9 cellular contexts compared by ENCODE assay signal in the genomic region with DNA sequence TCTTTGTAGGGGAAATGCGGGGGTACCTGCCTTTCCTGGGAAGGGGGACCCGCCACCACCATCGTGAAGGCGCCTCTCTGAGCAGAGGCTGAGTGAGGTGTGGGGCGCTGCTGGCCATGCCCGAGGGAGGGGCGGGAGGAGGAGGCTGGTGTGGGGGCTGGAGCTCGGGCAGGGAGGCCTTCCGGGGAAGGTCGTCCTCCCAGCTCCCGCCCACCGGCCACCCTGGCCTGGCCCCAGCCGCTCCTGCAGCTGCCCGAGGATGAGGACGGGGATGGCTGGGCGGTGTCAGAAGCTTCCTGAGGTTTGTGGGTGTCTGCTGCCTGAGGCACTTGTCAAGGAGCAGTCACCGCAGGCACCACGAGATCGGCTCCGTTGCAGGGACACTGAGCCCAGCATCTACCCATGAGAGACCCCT. TPM values are rescaled to one million over a fixed set of nuclear protein-coding genes. Genes with fewer than 3 reads are reported as not detected.
A peak's percentile ranks its signal among the peaks of the same experiment; 100 is the strongest.
DNase-seq lines count a peak whose midpoint lies in the region; ATAC-seq, FAIRE-seq and TF ChIP-seq lines count a peak whose summit lies in the region.
"Had no signal": no experiment of that assay in that cellular context is flagged by ENCODE, and none has a peak within 500 bp of the region (broad histone marks: within the 10 kb centered on the region; RNA-seq: fewer than 3 reads in every experiment).

No MANE protein-coding gene starts in this region.

- TF ChIP-seq CTCF in astrocyte (IDR thresholded peaks at IDR 0.05; ENCODE audit: insufficient read depth, low read depth, low read length) (no peak), spleen (IDR thresholded peaks at IDR 0.05 in 8 of 11, conservative IDR thresholded peaks at IDR 0.05 in 3 of 11) (no peak)

- H3K4me1 ChIP-seq in astrocyte (ENCODE audit: insufficient read depth, low read length) (peaks cover 5% of the 10 kb centered on the region), spleen (peaks cover 50 to 100% (median 87%) of the 10 kb centered on the region in 6 donors)

- DNase-seq in HT-29 (ENCODE audit: low spot score) = peak; percentile 66
- no peak for DNase-seq in astrocyte (ENCODE audit: low read depth)
- DNase-seq in kidney tubule cell (ENCODE audit: low spot score) = peak; percentile 46
- DNase-seq in spleen = no peak
- DNase-seq in stimulated activated CD4-positive, alpha-beta T cell treated with anti-CD3 and anti-CD28 coated beads, Interleukin-2, amount 100 ng/mL, for 48 hours = no peak
- DNase-seq in mucosa of gallbladder (ENCODE audit: low spot score) = no peak
- DNase-seq: NCI-H446 had no signal

- H4K20me1 ChIP-seq in astrocyte (ENCODE audit: insufficient read depth, low read length) = peaks cover 3% of the 10 kb centered on the region

- peak overlapping the region; percentile 34 for H2AFZ ChIP-seq in astrocyte (ENCODE audit: low read depth, low read length)

- H3K4me1 Mint-ChIP-seq in astrocyte (ENCODE audit: low read depth, unreplicated experiment) = peaks cover 10% of the 10 kb centered on the region

- no peaks in the 10 kb centered on the region for H3K27me3 Mint-ChIP-seq in astrocyte (ENCODE audit: low read depth, unreplicated experiment)

- H3K9me3 Mint-ChIP-seq in astrocyte (ENCODE audit: unreplicated experiment) = no peaks in the 10 kb centered on the region

- no peak overlapping the region for H3K9ac ChIP-seq in astrocyte (ENCODE audit: low read length)

- no peaks in the 10 kb centered on the region for H3K27me3 ChIP-seq in astrocyte (ENCODE audit: insufficient read depth, low read length)
- H3K27me3 ChIP-seq in spleen (replicated peaks in 1 of 7) = no peaks in the 10 kb centered on the region

- peak overlapping the region; percentile 80 for H3K27ac Mint-ChIP-seq in astrocyte (ENCODE audit: unreplicated experiment)

- no peak for FAIRE-seq in astrocyte (lab: Jason Lieb, UNC)

- no peak overlapping the region for H3K27ac ChIP-seq in astrocyte (ENCODE audit: low read depth, low read length)
- H3K27ac ChIP-seq in spleen = peak overlapping the region; percentile 72 to 99 (median 85)

- TF ChIP-seq POLR2A in spleen (IDR thresholded peaks at IDR 0.05) = no peak

- H3K36me3 ChIP-seq in astrocyte (ENCODE audit: insufficient read depth, low read length) = no peaks in the 10 kb centered on the region
- H3K36me3 ChIP-seq in spleen = peaks cover 3 to 70% (median 28%) of the 10 kb centered on the region in 6 donors

- H3K9me3 ChIP-seq in astrocyte (ENCODE audit: insufficient read depth, low read depth, low read length) = no peaks in the 10 kb centered on the region
- no peaks in the 10 kb centered on the region for H3K9me3 ChIP-seq in spleen

- peak overlapping the region; percentile 22 for H3K4me2 ChIP-seq in astrocyte (ENCODE audit: low read length)

- no peak for ATAC-seq in HG02938 (IDR thresholded peaks at IDR 0.05; ENCODE audit: unreplicated experiment)
- ATAC-seq in GM19395 (IDR thresholded peaks at IDR 0.05; ENCODE audit: unreplicated experiment) = no peak

- no peak overlapping the region for H3K4me3 ChIP-seq in astrocyte (ENCODE audit: insufficient read depth, low read depth, low read length)
- peak overlapping the region in 4 of 8 donors; percentile 9 to 52 (median 17) for H3K4me3 ChIP-seq in spleen

- no peaks in the 10 kb centered on the region for H3K79me2 ChIP-seq in astrocyte (ENCODE audit: insufficient read depth, low read length)

- peaks cover 5% of the 10 kb centered on the region for H3K36me3 Mint-ChIP-seq in astrocyte (ENCODE audit: low read depth, unreplicated experiment)

- H3K4me3 Mint-ChIP-seq in astrocyte (ENCODE audit: unreplicated experiment) = no peak overlapping the region

- 7 to 20% (median 16%) methylated on average over 12 to 20 of the region's 20 CpGs for WGBS in spleen, 5 donors

- intact Hi-C loops in spleen (cut with DNase I; ENCODE audit: low total_unique reads) = no loop called here

RNA-seq across cellular contexts. Expression of gene PWWP2B, which starts 11.4 kb away (rescaled TPM):
- total RNA-seq in HT-29 (2014; rRNA removed; shearing (Covaris generic)) = 73.4 and 79.9 TPM in 2 replicates
- 12.0 and 14.1 TPM in 2 replicates for total RNA-seq in astrocyte
- 10 to 100 TPM; 24.8 to 41.7 (median 28.1) TPM for total RNA-seq in spleen
- polyA plus RNA-seq in spleen = 10 to 100 TPM; 22.5 to 50.0 (median 27.8) TPM
- 52.9 TPM for total RNA-seq in mucosa of gallbladder

Comparison
In these comparisons a context has a peak if more than half of its experiments do, and no peak if none do; other contexts are left out.
1. DNase-seq: peak in HT-29 (single experiment) and kidney tubule cell (single experiment); none in astrocyte (single experiment), spleen (single experiment), stimulated activated CD4-positive, alpha-beta T cell treated with anti-CD3 and anti-CD28 coated beads, Interleukin-2, amount 100 ng/mL, for 48 hours (0 of 2) and mucosa of gallbladder (single experiment).